In the genomic region with DNA sequence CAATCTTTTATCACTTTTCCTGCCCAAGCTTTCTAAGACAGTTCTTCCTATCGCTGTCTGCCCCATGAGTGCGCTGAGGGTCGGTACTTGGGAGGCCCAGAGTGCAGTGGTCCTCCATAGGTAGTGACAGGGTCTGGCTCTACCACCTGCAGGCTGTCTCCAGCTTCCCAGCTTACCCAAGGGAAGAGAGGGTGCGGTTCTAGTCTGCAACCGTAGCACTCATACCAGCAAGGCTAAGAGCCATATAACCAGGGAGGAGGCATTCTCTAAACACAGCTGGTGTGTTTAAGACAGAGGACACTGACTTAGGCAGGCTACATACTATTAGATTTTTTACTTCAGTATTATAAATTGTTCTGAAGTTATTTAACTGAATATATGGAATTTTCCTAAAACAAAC, we compare ENCODE assay signal across 28 cellular contexts. TPM values are rescaled to one million over a fixed set of nuclear protein-coding genes. Genes with fewer than 3 reads are reported as not detected.
"Had no signal": no experiment of that assay in that cellular context is flagged by ENCODE, and none has a peak within 500 bp of the region (broad histone marks: within the 10 kb centered on the region; RNA-seq: fewer than 3 reads in every experiment).

No MANE protein-coding gene starts in this region.

- ATAC-seq: activated CD8-positive, alpha-beta memory T cell treated with anti-CD3 and anti-CD28 coated beads, Interleukin-2, amount 10 ng/mL, durations not matched to agents 7 days and 5 days; K562 had no signal

- H3K4me3 Mint-ChIP-seq: activated B cell treated with CpG ODN at 0.5 μM for 24 hours; activated CD4-positive, alpha-beta T cell treated with anti-CD3 and anti-CD28 coated beads, Interleukin-2, amount 10 ng/mL, durations not matched to agents 24 days and 14 days; activated CD8-positive, alpha-beta memory T cell treated with anti-CD3 and anti-CD28 coated beads, Interleukin-2, amount 10 ng/mL, durations not matched to agents 7 days and 5 days; activated T-cell treated with anti-CD3 and anti-CD28 coated beads, Interleukin-2, amount 50 U/mL, for 24 hours; activated T-helper 1 cell treated with anti-CD3 and anti-CD28 coated beads, Interleukin-12 subunit alpha, Interleukin-12 subunit beta, Interleukin-2, Interleukin-4 antibody, amounts not matched to agents 30 ng/mL and 10 ng/mL and 1 ng/mL, durations not matched to agents 14 hours and 24 hours and 36 hours; brain had no signal

- DNase-seq: activated B cell treated with CpG ODN at 0.5 μM for 24 hours; activated CD4-positive, alpha-beta T cell treated with anti-CD3 and anti-CD28 coated beads for 1 hour; activated CD4-positive, alpha-beta T cell treated with anti-CD3 and anti-CD28 coated beads, Interleukin-2, amount 10 ng/mL, durations not matched to agents 24 days and 14 days; activated CD4-positive, alpha-beta T cell treated with anti-CD3 and anti-CD28 coated beads, Interleukin-2, amount 50 U/mL, for 48 hours; activated CD8-positive, alpha-beta memory T cell treated with anti-CD3 and anti-CD28 coated beads, Interleukin-2, amount 10 ng/mL, durations not matched to agents 7 days and 5 days; activated effector memory CD4-positive, alpha-beta T cell treated with anti-CD3 and anti-CD28 coated beads, Interleukin-2, amount 50 U/mL, for 16 hours; activated naive CD4-positive, alpha-beta T cell treated with Interleukin-2 at 50 U/mL for 16 hours; activated T-cell treated with anti-CD3 and anti-CD28 coated beads, Interleukin-2, amount 50 U/mL, for 24 hours; amygdala; Kasumi-1; NCI-H1105 treated with DMSO at 0.1 percent for 48 hours; NCI-H146; NCI-H187 treated with DMSO at 0.1 percent for 48 hours; NCI-H345; NCI-H510A; NCI-H526 treated with DMSO at 0.1 percent for 48 hours; NCI-H82; SIG-M5; T-helper 1 cell had no signal

- H3K27ac Mint-ChIP-seq: activated B cell treated with CpG ODN at 0.5 μM for 24 hours; activated CD4-positive, alpha-beta T cell treated with anti-CD3 and anti-CD28 coated beads, Interleukin-2, amount 10 ng/mL, durations not matched to agents 24 days and 14 days; activated CD8-positive, alpha-beta memory T cell treated with anti-CD3 and anti-CD28 coated beads, Interleukin-2, amount 10 ng/mL, durations not matched to agents 7 days and 5 days; activated T-helper 1 cell treated with anti-CD3 and anti-CD28 coated beads, Interleukin-12 subunit alpha, Interleukin-12 subunit beta, Interleukin-2, Interleukin-4 antibody, amounts not matched to agents 30 ng/mL and 10 ng/mL and 1 ng/mL, durations not matched to agents 14 hours and 24 hours and 36 hours had no signal

- H3K27me3 Mint-ChIP-seq: activated B cell treated with CpG ODN at 0.5 μM for 24 hours; activated CD4-positive, alpha-beta T cell treated with anti-CD3 and anti-CD28 coated beads, Interleukin-2, amount 10 ng/mL, durations not matched to agents 24 days and 14 days; activated CD8-positive, alpha-beta memory T cell treated with anti-CD3 and anti-CD28 coated beads, Interleukin-2, amount 10 ng/mL, durations not matched to agents 7 days and 5 days had no signal

- H3K9me3 Mint-ChIP-seq: activated CD4-positive, alpha-beta T cell treated with anti-CD3 and anti-CD28 coated beads, Interleukin-2, amount 10 ng/mL, durations not matched to agents 24 days and 14 days; activated naive CD4-positive, alpha-beta T cell treated with anti-CD3 and anti-CD28 coated beads, Interleukin-2, amount 50 U/mL, for 72 hours; activated T-helper 1 cell treated with anti-CD3 and anti-CD28 coated beads, Interleukin-12 subunit alpha, Interleukin-12 subunit beta, Interleukin-2, Interleukin-4 antibody, amounts not matched to agents 30 ng/mL and 10 ng/mL and 1 ng/mL, durations not matched to agents 14 hours and 24 hours and 36 hours had no signal

- H3K4me3 ChIP-seq: K562, SK-N-MC had no signal

- H3K27ac ChIP-seq: SK-N-MC had no signal

RNA-seq across cellular contexts. Expression of a gene that starts 8.2 kb away (rescaled TPM):
- total RNA-seq: activated B cell treated with CpG ODN at 0.5 μM for 24 hours; activated CD4-positive, alpha-beta T cell treated with anti-CD3 and anti-CD28 coated beads, Interleukin-2, amount 10 ng/mL, durations not matched to agents 24 days and 14 days; activated CD8-positive, alpha-beta memory T cell treated with anti-CD3 and anti-CD28 coated beads, Interleukin-2, amount 10 ng/mL, durations not matched to agents 7 days and 5 days; activated T-helper 1 cell treated with anti-CD3 and anti-CD28 coated beads, Interleukin-12 subunit alpha, Interleukin-12 subunit beta, Interleukin-2, Interleukin-4 antibody, amounts not matched to agents 30 ng/mL and 10 ng/mL and 1 ng/mL, durations not matched to agents 14 hours and 24 hours and 36 hours; astrocyte; K562; OCI-LY7; RPMI7951 had no signal
- polyA plus RNA-seq: K562 had no signal

RNA-seq across cellular contexts. Expression of a gene that starts 44.1 kb away (rescaled TPM):
- total RNA-seq: activated B cell treated with CpG ODN at 0.5 μM for 24 hours; activated CD4-positive, alpha-beta T cell treated with anti-CD3 and anti-CD28 coated beads, Interleukin-2, amount 10 ng/mL, durations not matched to agents 24 days and 14 days; activated CD8-positive, alpha-beta memory T cell treated with anti-CD3 and anti-CD28 coated beads, Interleukin-2, amount 10 ng/mL, durations not matched to agents 7 days and 5 days; activated naive CD4-positive, alpha-beta T cell treated with anti-CD3 and anti-CD28 coated beads, Interleukin-2, amount 50 U/mL, for 72 hours; activated T-helper 1 cell treated with anti-CD3 and anti-CD28 coated beads, Interleukin-12 subunit alpha, Interleukin-12 subunit beta, Interleukin-2, Interleukin-4 antibody, amounts not matched to agents 30 ng/mL and 10 ng/mL and 1 ng/mL, durations not matched to agents 14 hours and 24 hours and 36 hours; OCI-LY7; RPMI7951; T-helper 2 cell treated with Interferon-gamma antibody and Interleukin-4, amounts not matched to agents 100 ng/mL and 5 ng/mL, for 36 hours had no signal
